ENCODE assay signal across 1 cellular context in genomic region chr13:35479691-35480090, GRCh38.
TF ChIP-seq lines count a peak whose summit lies in the region.

No MANE protein-coding gene starts in this region.

TF ChIP-seq in GM23338, 12 proteins besides CTCF, POLR2A, EP300 and RAD21 (continued from another document):
- TF ChIP-seq POLR2AphosphoS5 (IDR thresholded peaks at IDR 0.05; ENCODE audit: low read depth): no peak
